In genomic region chr2:66435963-66436362, GRCh38 we compare ENCODE assay signal across 9 cellular contexts. TPM values are rescaled to one million over a fixed set of nuclear protein-coding genes. Genes with fewer than 3 reads are reported as not detected.
DNase-seq lines count a peak whose midpoint lies in the region; ATAC-seq and TF ChIP-seq lines count a peak whose summit lies in the region.
"Had no signal": no experiment of that assay in that cellular context is flagged by ENCODE, and none has a peak within 500 bp of the region (broad histone marks: within the 10 kb centered on the region; RNA-seq: fewer than 3 reads in every experiment).

No MANE protein-coding gene starts in this region.

- ATAC-seq in foreskin keratinocyte (no peak), GM21381 (IDR thresholded peaks at IDR 0.05; ENCODE audit: unreplicated experiment) (no peak), GM18519 (IDR thresholded peaks at IDR 0.05; ENCODE audit: low FRiP score, unreplicated experiment) (no peak)

- no peaks in the 10 kb centered on the region for H3K36me3 Mint-ChIP-seq in CD8-positive, alpha-beta memory T cell

- peaks cover 4% of the 10 kb centered on the region for H3K4me1 ChIP-seq in CD8-positive, alpha-beta memory T cell (ENCODE audit: insufficient read depth, low read length)
- H3K4me1 ChIP-seq in foreskin keratinocyte (no peaks in the 10 kb centered on the region), prostate gland (replicated peaks) (no peaks in the 10 kb centered on the region)

- no peak overlapping the region for H3K4me3 ChIP-seq in CD8-positive, alpha-beta memory T cell (ENCODE audit: low read length)
- peak overlapping the region; percentile 74 for H3K4me3 ChIP-seq in WI38 (ENCODE audit: low read depth, low read length)
- peak overlapping the region; percentile 47 to 50 for H3K4me3 ChIP-seq in prostate gland

- H3K27me3 Mint-ChIP-seq in CD8-positive, alpha-beta memory T cell: peaks cover 54 to 79% of the 10 kb centered on the region in 2 donors

- peaks cover 22 to 45% (median 37%) of the 10 kb centered on the region in 3 donors for H3K4me1 Mint-ChIP-seq in CD8-positive, alpha-beta memory T cell

- peaks cover 4% of the 10 kb centered on the region for H3K27me3 ChIP-seq in CD8-positive, alpha-beta memory T cell (ENCODE audit: insufficient read depth, low read length, poor library complexity, severe bottlenecking)
- H3K27me3 ChIP-seq in foreskin keratinocyte: no peaks in the 10 kb centered on the region
- peaks cover 6% of the 10 kb centered on the region for H3K27me3 ChIP-seq in prostate gland (replicated peaks; ENCODE audit: insufficient read depth)

- no peak for TF ChIP-seq CTCF in WI38 (IDR thresholded peaks at IDR 0.05; ENCODE audit: low read depth, low read length)
- no peak for TF ChIP-seq CTCF in foreskin keratinocyte (conservative IDR thresholded peaks at IDR 0.05)
- TF ChIP-seq CTCF in prostate gland (IDR thresholded peaks at IDR 0.05): no peak
- TF ChIP-seq CTCF in GM13976 (IDR thresholded peaks at IDR 0.05; ENCODE audit: borderline replicate concordance, control extremely low read depth, extremely low read depth, insufficient read depth, missing control alignments): no peak

- H3K9me3 ChIP-seq in CD8-positive, alpha-beta memory T cell (ENCODE audit: low read length): no peaks in the 10 kb centered on the region
- no peaks in the 10 kb centered on the region for H3K9me3 ChIP-seq in prostate gland

- no peak for TF ChIP-seq POLR2A in prostate gland (IDR thresholded peaks at IDR 0.05)

- in situ Hi-C loops in GM13976 (cut with MboI; ENCODE audit: low sequenced_read_pairs, unreplicated experiment): loop anchor here (25.0 kb wide), 1 partner anchor 799 kb away; no protein-coding TSS in a partner anchor

- DNase-seq in CD8-positive, alpha-beta memory T cell: no peak
- no peak for DNase-seq in foreskin keratinocyte
- DNase-seq in prostate gland (ENCODE audit: low spot score): no peak
- DNase-seq in head of caudate nucleus: no peak
- DNase-seq in GM13976 (ENCODE audit: low spot score): no peak
- DNase-seq: DND-41 had no signal

- peak overlapping the region in 5 of 7 donors; percentile 66 to 88 (median 79) for H3K4me3 Mint-ChIP-seq in CD8-positive, alpha-beta memory T cell

- H3K27ac ChIP-seq in CD8-positive, alpha-beta memory T cell (ENCODE audit: low read depth, low read length): peak overlapping the region; percentile 16
- peak overlapping the region; percentile 73 for H3K27ac ChIP-seq in foreskin keratinocyte
- peak overlapping the region; percentile 87 to 89 for H3K27ac ChIP-seq in prostate gland

- CTCF ChIA-PET in CD8-positive, alpha-beta memory T cell (lab: Charles Lee): no interaction called here

- no peaks in the 10 kb centered on the region for H3K36me3 ChIP-seq in CD8-positive, alpha-beta memory T cell (ENCODE audit: insufficient read depth, low read length)
- H3K36me3 ChIP-seq in prostate gland: no peaks in the 10 kb centered on the region

- peaks cover 0 to 23% (median 7%) of the 10 kb centered on the region in 5 donors for H3K9me3 Mint-ChIP-seq in CD8-positive, alpha-beta memory T cell

- no peak overlapping the region for H3K27ac Mint-ChIP-seq in CD8-positive, alpha-beta memory T cell

- WGBS in prostate gland: 5% methylated on average over 2 of the region's 2 CpGs

- POLR2A ChIA-PET in CD8-positive, alpha-beta memory T cell (lab: Charles Lee): no interaction called here

- intact Hi-C loops in prostate gland (cut with DNase I): loop anchor here (2.0 to 10.0 kb wide), 5 partner anchors 141 to 1039 kb away; no protein-coding TSS in a partner anchor
- intact Hi-C loops in head of caudate nucleus (cut with DNase I): no loop called here

RNA-seq across cellular contexts. Expression of gene MEIS1, which starts 1.0 kb away (rescaled TPM):
- not detected for total RNA-seq in CD8-positive, alpha-beta memory T cell
- not detected for polyA plus RNA-seq in CD8-positive, alpha-beta memory T cell
- total RNA-seq in foreskin keratinocyte: 9.0 and 9.2 TPM in 2 replicates
- 3.2 and 5.0 TPM in 2 replicates for polyA plus RNA-seq in foreskin keratinocyte
- 10 to 100 TPM; 15.4 to 23.7 TPM for total RNA-seq in prostate gland

Comparison
In these comparisons a context has a peak if more than half of its experiments do, and no peak if none do; other contexts are left out.
1. H3K27ac ChIP-seq: peak in every context shown above with its lines; median percentile 88 in prostate gland; 73 in foreskin keratinocyte; 16 in CD8-positive, alpha-beta memory T cell.